ENCODE assay signal across 2 cellular contexts in the genomic region with DNA sequence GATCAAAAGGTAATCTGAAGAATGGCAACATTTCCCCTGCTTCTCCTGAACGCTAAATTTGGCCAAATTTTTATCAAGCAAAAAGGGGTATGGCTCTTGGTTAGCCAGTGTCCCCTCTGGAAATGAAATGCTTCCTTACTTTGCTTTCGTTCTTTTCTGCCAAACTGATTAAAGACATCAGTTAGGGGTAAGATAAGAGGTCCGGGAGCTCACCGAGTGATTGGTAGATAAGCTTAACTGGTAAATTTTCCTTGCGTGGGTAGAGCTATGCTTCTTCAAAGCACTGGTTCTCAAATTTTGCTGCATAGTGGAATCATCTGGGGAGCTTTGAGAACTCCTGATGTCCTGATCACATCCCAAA.
TF ChIP-seq lines count a peak whose summit lies in the region.

No MANE protein-coding gene starts in this region.

TF ChIP-seq in GM23338, 12 proteins besides CTCF, POLR2A, EP300 and RAD21 (continued from another document):
- no peak for TF ChIP-seq NANOG (IDR thresholded peaks at IDR 0.05; ENCODE audit: borderline replicate concordance)
- TF ChIP-seq, protein P1, sequence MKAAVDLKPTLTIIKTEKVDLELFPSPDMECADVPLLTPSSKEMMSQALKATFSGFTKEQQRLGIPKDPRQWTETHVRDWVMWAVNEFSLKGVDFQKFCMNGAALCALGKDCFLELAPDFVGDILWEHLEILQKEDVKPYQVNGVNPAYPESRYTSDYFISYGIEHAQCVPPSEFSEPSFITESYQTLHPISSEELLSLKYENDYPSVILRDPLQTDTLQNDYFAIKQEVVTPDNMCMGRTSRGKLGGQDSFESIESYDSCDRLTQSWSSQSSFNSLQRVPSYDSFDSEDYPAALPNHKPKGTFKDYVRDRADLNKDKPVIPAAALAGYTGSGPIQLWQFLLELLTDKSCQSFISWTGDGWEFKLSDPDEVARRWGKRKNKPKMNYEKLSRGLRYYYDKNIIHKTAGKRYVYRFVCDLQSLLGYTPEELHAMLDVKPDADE (IDR thresholded peaks at IDR 0.05), result no peak
- no peak for TF ChIP-seq ZNF331 (CRISPR knock-in tag; IDR thresholded peaks at IDR 0.05; ENCODE audit: low read depth)
- TF ChIP-seq, protein P2, sequence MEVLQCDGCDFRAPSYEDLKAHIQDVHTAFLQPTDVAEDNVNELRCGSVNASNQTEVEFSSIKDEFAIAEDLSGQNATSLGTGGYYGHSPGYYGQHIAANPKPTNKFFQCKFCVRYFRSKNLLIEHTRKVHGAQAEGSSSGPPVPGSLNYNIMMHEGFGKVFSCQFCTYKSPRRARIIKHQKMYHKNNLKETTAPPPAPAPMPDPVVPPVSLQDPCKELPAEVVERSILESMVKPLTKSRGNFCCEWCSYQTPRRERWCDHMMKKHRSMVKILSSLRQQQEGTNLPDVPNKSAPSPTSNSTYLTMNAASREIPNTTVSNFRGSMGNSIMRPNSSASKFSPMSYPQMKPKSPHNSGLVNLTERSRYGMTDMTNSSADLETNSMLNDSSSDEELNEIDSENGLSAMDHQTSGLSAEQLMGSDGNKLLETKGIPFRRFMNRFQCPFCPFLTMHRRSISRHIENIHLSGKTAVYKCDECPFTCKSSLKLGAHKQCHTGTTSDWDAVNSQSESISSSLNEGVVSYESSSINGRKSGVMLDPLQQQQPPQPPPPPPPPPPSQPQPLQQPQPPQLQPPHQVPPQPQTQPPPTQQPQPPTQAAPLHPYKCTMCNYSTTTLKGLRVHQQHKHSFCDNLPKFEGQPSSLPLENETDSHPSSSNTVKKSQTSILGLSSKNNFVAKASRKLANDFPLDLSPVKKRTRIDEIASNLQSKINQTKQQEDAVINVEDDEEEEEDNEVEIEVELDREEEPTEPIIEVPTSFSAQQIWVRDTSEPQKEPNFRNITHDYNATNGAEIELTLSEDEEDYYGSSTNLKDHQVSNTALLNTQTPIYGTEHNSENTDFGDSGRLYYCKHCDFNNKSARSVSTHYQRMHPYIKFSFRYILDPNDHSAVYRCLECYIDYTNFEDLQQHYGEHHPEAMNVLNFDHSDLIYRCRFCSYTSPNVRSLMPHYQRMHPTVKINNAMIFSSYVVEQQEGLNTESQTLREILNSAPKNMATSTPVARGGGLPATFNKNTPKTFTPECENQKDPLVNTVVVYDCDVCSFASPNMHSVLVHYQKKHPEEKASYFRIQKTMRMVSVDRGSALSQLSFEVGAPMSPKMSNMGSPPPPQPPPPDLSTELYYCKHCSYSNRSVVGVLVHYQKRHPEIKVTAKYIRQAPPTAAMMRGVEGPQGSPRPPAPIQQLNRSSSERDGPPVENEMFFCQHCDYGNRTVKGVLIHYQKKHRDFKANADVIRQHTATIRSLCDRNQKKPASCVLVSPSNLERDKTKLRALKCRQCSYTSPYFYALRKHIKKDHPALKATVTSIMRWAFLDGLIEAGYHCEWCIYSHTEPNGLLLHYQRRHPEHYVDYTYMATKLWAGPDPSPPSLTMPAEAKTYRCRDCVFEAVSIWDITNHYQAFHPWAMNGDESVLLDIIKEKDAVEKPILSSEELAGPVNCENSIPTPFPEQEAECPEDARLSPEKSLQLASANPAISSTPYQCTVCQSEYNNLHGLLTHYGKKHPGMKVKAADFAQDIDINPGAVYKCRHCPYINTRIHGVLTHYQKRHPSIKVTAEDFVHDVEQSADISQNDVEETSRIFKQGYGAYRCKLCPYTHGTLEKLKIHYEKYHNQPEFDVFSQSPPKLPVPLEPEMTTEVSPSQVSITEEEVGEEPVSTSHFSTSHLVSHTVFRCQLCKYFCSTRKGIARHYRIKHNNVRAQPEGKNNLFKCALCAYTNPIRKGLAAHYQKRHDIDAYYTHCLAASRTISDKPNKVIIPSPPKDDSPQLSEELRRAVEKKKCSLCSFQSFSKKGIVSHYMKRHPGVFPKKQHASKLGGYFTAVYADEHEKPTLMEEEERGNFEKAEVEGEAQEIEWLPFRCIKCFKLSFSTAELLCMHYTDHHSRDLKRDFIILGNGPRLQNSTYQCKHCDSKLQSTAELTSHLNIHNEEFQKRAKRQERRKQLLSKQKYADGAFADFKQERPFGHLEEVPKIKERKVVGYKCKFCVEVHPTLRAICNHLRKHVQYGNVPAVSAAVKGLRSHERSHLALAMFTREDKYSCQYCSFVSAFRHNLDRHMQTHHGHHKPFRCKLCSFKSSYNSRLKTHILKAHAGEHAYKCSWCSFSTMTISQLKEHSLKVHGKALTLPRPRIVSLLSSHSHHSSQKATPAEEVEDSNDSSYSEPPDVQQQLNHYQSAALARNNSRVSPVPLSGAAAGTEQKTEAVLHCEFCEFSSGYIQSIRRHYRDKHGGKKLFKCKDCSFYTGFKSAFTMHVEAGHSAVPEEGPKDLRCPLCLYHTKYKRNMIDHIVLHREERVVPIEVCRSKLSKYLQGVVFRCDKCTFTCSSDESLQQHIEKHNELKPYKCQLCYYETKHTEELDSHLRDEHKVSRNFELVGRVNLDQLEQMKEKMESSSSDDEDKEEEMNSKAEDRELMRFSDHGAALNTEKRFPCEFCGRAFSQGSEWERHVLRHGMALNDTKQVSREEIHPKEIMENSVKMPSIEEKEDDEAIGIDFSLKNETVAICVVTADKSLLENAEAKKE (CRISPR knock-in tag; IDR thresholded peaks at IDR 0.05), result no peak
- TF ChIP-seq EZH2phosphoT487 (IDR thresholded peaks at IDR 0.05; ENCODE audit: unreplicated experiment), result no peak
TF ChIP-seq in GM23338: peak in this region for 0.

TF ChIP-seq in SK-N-SH treated with all-trans-retinoic acid at 6 μM for 48 hours, 23 proteins besides CTCF, POLR2A, EP300 and RAD21 (continued from another document):
- TF ChIP-seq, protein P3, sequence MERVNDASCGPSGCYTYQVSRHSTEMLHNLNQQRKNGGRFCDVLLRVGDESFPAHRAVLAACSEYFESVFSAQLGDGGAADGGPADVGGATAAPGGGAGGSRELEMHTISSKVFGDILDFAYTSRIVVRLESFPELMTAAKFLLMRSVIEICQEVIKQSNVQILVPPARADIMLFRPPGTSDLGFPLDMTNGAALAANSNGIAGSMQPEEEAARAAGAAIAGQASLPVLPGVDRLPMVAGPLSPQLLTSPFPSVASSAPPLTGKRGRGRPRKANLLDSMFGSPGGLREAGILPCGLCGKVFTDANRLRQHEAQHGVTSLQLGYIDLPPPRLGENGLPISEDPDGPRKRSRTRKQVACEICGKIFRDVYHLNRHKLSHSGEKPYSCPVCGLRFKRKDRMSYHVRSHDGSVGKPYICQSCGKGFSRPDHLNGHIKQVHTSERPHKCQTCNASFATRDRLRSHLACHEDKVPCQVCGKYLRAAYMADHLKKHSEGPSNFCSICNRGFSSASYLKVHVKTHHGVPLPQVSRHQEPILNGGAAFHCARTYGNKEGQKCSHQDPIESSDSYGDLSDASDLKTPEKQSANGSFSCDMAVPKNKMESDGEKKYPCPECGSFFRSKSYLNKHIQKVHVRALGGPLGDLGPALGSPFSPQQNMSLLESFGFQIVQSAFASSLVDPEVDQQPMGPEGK (CRISPR knock-in tag; IDR thresholded peaks at IDR 0.05; ENCODE audit: borderline replicate concordance), result no peak
- no peak for TF ChIP-seq CSDC2 (CRISPR knock-in tag; IDR thresholded peaks at IDR 0.05)
- TF ChIP-seq ZNF565 (CRISPR knock-in tag; conservative IDR thresholded peaks at IDR 0.05; ENCODE audit: low read depth), result no peak
- TF ChIP-seq ESRRG (CRISPR knock-in tag; IDR thresholded peaks at IDR 0.05), result no peak
- no peak for TF ChIP-seq RARB (CRISPR knock-in tag; IDR thresholded peaks at IDR 0.05)
- TF ChIP-seq ZFP3 (CRISPR knock-in tag; IDR thresholded peaks at IDR 0.05), result no peak
